6 cellular contexts compared by ENCODE assay signal in genomic region chr3:12543497-12543896, GRCh38. TPM values are rescaled to one million over a fixed set of nuclear protein-coding genes. Genes with fewer than 3 reads are reported as not detected.
"Had no signal": no experiment of that assay in that cellular context is flagged by ENCODE, and none has a peak within 500 bp of the region (broad histone marks: within the 10 kb centered on the region; RNA-seq: fewer than 3 reads in every experiment).

No MANE protein-coding gene starts in this region.

RNA-seq across cellular contexts. Expression of gene MKRN2OS, which starts 1.8 kb away (rescaled TPM):
- total RNA-seq: LHCN-M2, NCI-H460, OCI-LY7, Right ventricle myocardium superior, SJSA1 had no signal
- polyA plus RNA-seq: SK-N-SH had no signal
